ENCODE assay signal across 30 cellular contexts in the genomic region with DNA sequence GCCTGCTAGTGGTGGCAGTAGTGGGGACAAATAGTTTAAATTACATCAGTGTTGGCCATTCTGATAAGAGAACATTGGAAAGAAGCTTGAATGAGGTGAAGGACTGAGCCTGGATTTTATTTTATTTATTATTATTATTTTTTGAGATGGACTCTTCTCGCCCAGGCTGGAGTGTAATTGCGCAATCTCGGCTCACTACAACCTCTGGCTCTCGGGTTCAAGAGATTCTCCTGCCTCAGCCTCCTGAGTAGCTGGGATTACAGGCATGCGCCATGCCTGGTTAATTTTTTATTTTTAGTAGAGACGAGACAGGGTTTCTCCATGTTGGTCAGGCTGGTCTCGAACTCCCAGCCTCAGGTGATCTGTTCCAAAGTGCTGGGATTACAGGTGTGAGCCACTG.
"Had no signal": no experiment of that assay in that cellular context is flagged by ENCODE, and none has a peak within 500 bp of the region (broad histone marks: within the 10 kb centered on the region; RNA-seq: fewer than 3 reads in every experiment).

No MANE protein-coding gene starts in this region.

- H3K4me3 ChIP-seq: ascending aorta, cardiac muscle cell had no signal

- H3K9me3 ChIP-seq: ascending aorta had no signal

- H3K36me3 ChIP-seq: ascending aorta, cardiac muscle cell had no signal

- H3K4me1 ChIP-seq: ascending aorta had no signal

- DNase-seq: activated B cell treated with CpG ODN at 0.5 μM for 24 hours; activated CD4-positive, alpha-beta memory T cell treated with anti-CD3 and anti-CD28 coated beads for 36 hours; activated CD4-positive, alpha-beta T cell treated with anti-CD3 and anti-CD28 coated beads for 4 hours; activated CD4-positive, alpha-beta T cell treated with anti-CD3 and anti-CD28 coated beads, Interleukin-2, amount 10 ng/mL, durations not matched to agents 24 days and 14 days; activated CD4-positive, alpha-beta T cell treated with anti-CD3 and anti-CD28 coated beads, Interleukin-2, amount 50 U/mL, for 1 hour; activated CD4-positive, alpha-beta T cell treated with anti-CD3 and anti-CD28 coated beads, Interleukin-2, amount 50 U/mL, for 4 hours; activated CD4-positive, CD25-positive, alpha-beta regulatory T cell treated with anti-CD3 and anti-CD28 coated beads, Interleukin-2, amount 50 U/mL, for 72 hours; activated CD8-positive, alpha-beta memory T cell treated with anti-CD3 and anti-CD28 coated beads, Interleukin-2, amount 50 U/mL, for 4 hours; activated CD8-positive, alpha-beta T cell treated with anti-CD3 and anti-CD28 coated beads for 36 hours; activated effector memory CD4-positive, alpha-beta T cell treated with anti-CD3 and anti-CD28 coated beads, Interleukin-2, amount 50 U/mL, for 16 hours; activated naive CD4-positive, alpha-beta T cell treated with anti-CD3 and anti-CD28 coated beads, Interleukin-2, amount 10 ng/mL, durations not matched to agents 7 days and 5 days; activated naive CD4-positive, alpha-beta T cell treated with Interleukin-2 at 50 U/mL for 16 hours; activated naive CD8-positive, alpha-beta T cell treated with anti-CD3 and anti-CD28 coated beads, Interleukin-2, amount 10 ng/mL, durations not matched to agents 7 days and 5 days; activated naive CD8-positive, alpha-beta T cell treated with anti-CD3 and anti-CD28 coated beads, Interleukin-2, amount 50 U/mL, for 24 hours; activated T-cell treated with anti-CD3 and anti-CD28 coated beads for 4 hours; activated T-cell treated with anti-CD3 and anti-CD28 coated beads, Interleukin-2, amount 50 U/mL, for 1 hour; activated T-cell treated with anti-CD3 and anti-CD28 coated beads, Interleukin-2, amount 50 U/mL, for 4 hours; activated T-cell treated with anti-CD3 and anti-CD28 coated beads, Interleukin-2, amount 50 U/mL, for 72 hours; amygdala; anterior cingulate cortex; caudate nucleus; cerebellar nuclear complex; T-helper 17 cell; T-helper 9 cell had no signal

- H3K27ac ChIP-seq: ascending aorta, cardiac muscle cell, VCaP had no signal

- FAIRE-seq: bronchial epithelial cell, TTC549 had no signal

- H3K27me3 ChIP-seq: ascending aorta, cardiac muscle cell had no signal

- ATAC-seq: activated CD8-positive, alpha-beta T cell treated with anti-CD3 and anti-CD28 coated beads for 36 hours; activated naive CD8-positive, alpha-beta T cell treated with anti-CD3 and anti-CD28 coated beads, Interleukin-2, amount 50 U/mL, for 24 hours; activated T-cell treated with anti-CD3 and anti-CD28 coated beads, Interleukin-2, amount 50 U/mL, for 4 hours; activated T-cell treated with anti-CD3 and anti-CD28 coated beads, Interleukin-2, amount 50 U/mL, for 72 hours; activated T-helper 17 cell treated with anti-CD3 and anti-CD28 coated beads, Interleukin-2, amount 50 U/mL, for 72 hours; T-helper 17 cell had no signal
